In genomic region chr1:116553386-116554115, GRCh38 we compare ENCODE assay signal across 13 cellular contexts. TPM values are rescaled to one million over a fixed set of nuclear protein-coding genes. Genes with fewer than 3 reads are reported as not detected.
A peak's percentile ranks its signal among the peaks of the same experiment; 100 is the strongest.
DNase-seq lines count a peak whose midpoint lies in the region; ATAC-seq lines count a peak whose summit lies in the region.
"Had no signal": no experiment of that assay in that cellular context is flagged by ENCODE, and none has a peak within 500 bp of the region (broad histone marks: within the 10 kb centered on the region; RNA-seq: fewer than 3 reads in every experiment).

No MANE protein-coding gene starts in this region.

- peaks cover 27% of the 10 kb centered on the region for H3K36me3 Mint-ChIP-seq in activated naive CD8-positive, alpha-beta T cell treated with anti-CD3 and anti-CD28 coated beads, Interleukin-2, amount 50 U/mL, for 24 hours (ENCODE audit: low read depth)

- ATAC-seq in activated naive CD8-positive, alpha-beta T cell treated with anti-CD3 and anti-CD28 coated beads, Interleukin-2, amount 50 U/mL, for 24 hours = no peak
- peak; percentile 28 for ATAC-seq in left colon
- ATAC-seq in HG02885 (IDR thresholded peaks at IDR 0.05; ENCODE audit: poor library complexity, unreplicated experiment) = no peak
- ATAC-seq: left cardiac atrium had no signal

- no peak overlapping the region for H3K27ac Mint-ChIP-seq in activated naive CD8-positive, alpha-beta T cell treated with anti-CD3 and anti-CD28 coated beads, Interleukin-2, amount 50 U/mL, for 24 hours
- H3K27ac Mint-ChIP-seq: activated CD4-positive, alpha-beta T cell treated with anti-CD3 and anti-CD28 coated beads, Interleukin-2, amount 10 ng/mL, durations not matched to agents 7 days and 5 days; activated naive CD4-positive, alpha-beta T cell treated with anti-CD3 and anti-CD28 coated beads, Interleukin-2, amount 50 U/mL, for 24 hours had no signal

- H3K27me3 Mint-ChIP-seq in activated naive CD8-positive, alpha-beta T cell treated with anti-CD3 and anti-CD28 coated beads, Interleukin-2, amount 50 U/mL, for 24 hours = no peaks in the 10 kb centered on the region
- H3K27me3 Mint-ChIP-seq: activated CD4-positive, alpha-beta T cell treated with anti-CD3 and anti-CD28 coated beads, Interleukin-2, amount 10 ng/mL, durations not matched to agents 7 days and 5 days; activated naive CD4-positive, alpha-beta T cell treated with anti-CD3 and anti-CD28 coated beads, Interleukin-2, amount 50 U/mL, for 24 hours had no signal

- H3K9me3 Mint-ChIP-seq in activated naive CD8-positive, alpha-beta T cell treated with anti-CD3 and anti-CD28 coated beads, Interleukin-2, amount 50 U/mL, for 24 hours = no peaks in the 10 kb centered on the region
- H3K9me3 Mint-ChIP-seq: activated CD4-positive, alpha-beta T cell treated with anti-CD3 and anti-CD28 coated beads, Interleukin-2, amount 10 ng/mL, durations not matched to agents 7 days and 5 days; activated naive CD4-positive, alpha-beta T cell treated with anti-CD3 and anti-CD28 coated beads, Interleukin-2, amount 50 U/mL, for 24 hours had no signal

- H3K4me3 Mint-ChIP-seq in activated naive CD8-positive, alpha-beta T cell treated with anti-CD3 and anti-CD28 coated beads, Interleukin-2, amount 50 U/mL, for 24 hours = peak overlapping the region; percentile 4
- H3K4me3 Mint-ChIP-seq: activated CD4-positive, alpha-beta T cell treated with anti-CD3 and anti-CD28 coated beads, Interleukin-2, amount 10 ng/mL, durations not matched to agents 7 days and 5 days; activated naive CD4-positive, alpha-beta T cell treated with anti-CD3 and anti-CD28 coated beads, Interleukin-2, amount 50 U/mL, for 24 hours had no signal

- peaks cover 64% of the 10 kb centered on the region for H3K4me1 Mint-ChIP-seq in activated naive CD8-positive, alpha-beta T cell treated with anti-CD3 and anti-CD28 coated beads, Interleukin-2, amount 50 U/mL, for 24 hours

- intact Hi-C loops in left colon (cut with DNase I, micrococcal nuclease) = no loop called here

- DNase-seq in Daoy (ENCODE audit: low read depth) = peak; percentile 70
- peak; percentile 56 for DNase-seq in HT-29 (ENCODE audit: low spot score)
- DNase-seq in activated naive CD8-positive, alpha-beta T cell treated with anti-CD3 and anti-CD28 coated beads, Interleukin-2, amount 50 U/mL, for 24 hours = no peak
- DNase-seq in left colon = no peak
- no peak for DNase-seq in NCI-H748 (lab: John Stamatoyannopoulos, UW; ENCODE audit: unreplicated experiment)
- no peak for DNase-seq in NCI-H1436 treated with DMSO at 0.1 percent for 48 hours (lab: John Stamatoyannopoulos, UW)
- DNase-seq in HuH-7 (ENCODE audit: low spot score) = no peak
- DNase-seq: activated CD4-positive, alpha-beta T cell treated with anti-CD3 and anti-CD28 coated beads, Interleukin-2, amount 10 ng/mL, durations not matched to agents 7 days and 5 days; COR-L47; left cardiac atrium; NCI-H187 treated with DMSO at 0.1 percent for 48 hours had no signal

RNA-seq across cellular contexts. Expression of gene CD58, which starts 17.3 kb away (rescaled TPM):
- 41.9 and 49.0 TPM in 2 replicates for total RNA-seq in Daoy (2014; rRNA removed; shearing (Covaris generic))
- total RNA-seq in HT-29 (2014; rRNA removed; shearing (Covaris generic)) = 8.0 and 20.1 TPM in 2 replicates
- total RNA-seq in left colon = 10 to 100 TPM; 30.0 to 34.1 TPM

Comparison
In these comparisons a context has a peak if more than half of its experiments do, and no peak if none do; other contexts are left out.
1. DNase-seq: peak in Daoy (single experiment) and HT-29 (single experiment); none in activated naive CD8-positive, alpha-beta T cell treated with anti-CD3 and anti-CD28 coated beads, Interleukin-2, amount 50 U/mL, for 24 hours (single experiment), left colon (0 of 2), NCI-H748 (single experiment), NCI-H1436 treated with DMSO at 0.1 percent for 48 hours (single experiment) and HuH-7 (single experiment).